ENCODE assay signal across 21 cellular contexts in the genomic region with DNA sequence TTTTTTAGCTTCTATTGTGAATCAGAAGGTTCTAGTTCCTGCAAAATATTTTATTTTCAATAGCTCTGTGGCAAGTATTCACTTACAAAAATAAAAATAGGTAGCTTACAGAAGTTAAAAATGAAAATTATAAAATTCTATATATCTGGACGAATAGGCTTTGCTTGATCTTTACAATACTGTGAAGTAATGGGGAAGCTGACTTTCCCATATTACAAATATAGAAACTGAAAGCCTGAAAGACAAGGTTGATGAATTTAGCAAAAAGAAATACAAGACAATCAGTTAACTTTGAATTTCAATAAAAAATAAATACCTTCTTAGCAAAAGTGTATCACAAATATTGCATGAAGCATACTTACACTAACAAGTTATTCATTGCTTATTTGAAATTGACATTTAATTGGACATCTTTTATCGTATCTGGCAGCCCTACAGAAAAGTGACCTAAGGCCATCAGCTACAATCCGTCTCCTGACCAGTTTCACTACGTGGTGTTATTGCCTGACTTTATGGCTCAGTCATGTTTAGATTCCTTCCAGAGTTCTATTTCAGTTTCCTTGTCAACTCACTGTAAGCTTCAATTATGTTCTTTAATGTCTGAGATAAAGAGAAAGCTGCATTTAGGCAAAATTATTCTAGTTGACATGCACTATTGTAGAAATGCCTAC.
A peak's percentile ranks its signal among the peaks of the same experiment; 100 is the strongest.
DNase-seq lines count a peak whose midpoint lies in the region; ATAC-seq and TF ChIP-seq lines count a peak whose summit lies in the region.
"Had no signal": no experiment of that assay in that cellular context is flagged by ENCODE, and none has a peak within 500 bp of the region (broad histone marks: within the 10 kb centered on the region; RNA-seq: fewer than 3 reads in every experiment).

No MANE protein-coding gene starts in this region.

- WGBS in gastroesophageal sphincter (ENCODE audit: low coverage in 1 of 2), 2 donors = 32 to 39% methylated on average over 4 of the region's 4 CpGs

- ATAC-seq in GM18511 (IDR thresholded peaks at IDR 0.05; ENCODE audit: unreplicated experiment) (peak; percentile 76), GM21367 (IDR thresholded peaks at IDR 0.05; ENCODE audit: unreplicated experiment) (peak; percentile 56), HG03432 (IDR thresholded peaks at IDR 0.05; ENCODE audit: unreplicated experiment) (peak; percentile 72), mucosa of descending colon (peak; percentile 51), gastroesophageal sphincter (no peak), GM21390 (IDR thresholded peaks at IDR 0.05; ENCODE audit: unreplicated experiment) (no peak)
- ATAC-seq: effector memory CD8-positive, alpha-beta T cell; natural killer cell had no signal

- no peak for TF ChIP-seq EP300 in gastroesophageal sphincter (IDR thresholded peaks at IDR 0.05)

- DNase-seq in mucosa of descending colon = peak in 1 of 3 donors; percentile 17
- DNase-seq in dorsolateral prefrontal cortex = no peak
- DNase-seq: activated CD4-positive, alpha-beta T cell treated with anti-CD3 and anti-CD28 coated beads for 1 hour; activated gamma-delta T cell treated with Interleukin-2 at 50 U/mL for 16 hours; Calu3; effector memory CD8-positive, alpha-beta T cell; mammary epithelial cell; natural killer cell; NCI-H1694; NCI-H446; posterior cingulate gyrus; SIG-M5; T-helper 2 cell had no signal

- H3K36me3 ChIP-seq in mucosa of descending colon (ENCODE audit: low read depth) (no peaks in the 10 kb centered on the region), gastroesophageal sphincter (peaks cover 0 to 10% of the 10 kb centered on the region in 2 donors)

- intact Hi-C loops in mucosa of descending colon (cut with DNase I, micrococcal nuclease) = no loop called here
- intact Hi-C loops in dorsolateral prefrontal cortex (cut with DNase I) = loop anchor here in 1 of 2 donors (1.0 kb wide), 1 partner anchor 24 kb away; no protein-coding TSS in a partner anchor

- H3K27me3 ChIP-seq in dorsolateral prefrontal cortex (no peaks in the 10 kb centered on the region), gastroesophageal sphincter (no peaks in the 10 kb centered on the region)
- H3K27me3 ChIP-seq: hepatocyte, suprapubic skin had no signal

- H3K4me1 ChIP-seq in mucosa of descending colon (ENCODE audit: low read depth) (no peaks in the 10 kb centered on the region), gastroesophageal sphincter (no peaks in the 10 kb centered on the region)
- H3K4me1 ChIP-seq: suprapubic skin had no signal

- H3K9me3 ChIP-seq in mucosa of descending colon = no peaks in the 10 kb centered on the region
- H3K9me3 ChIP-seq in gastroesophageal sphincter = no peaks in the 10 kb centered on the region
- H3K9me3 ChIP-seq: suprapubic skin had no signal

- H3K4me3 ChIP-seq in mucosa of descending colon (no peak overlapping the region), dorsolateral prefrontal cortex (no peak overlapping the region), gastroesophageal sphincter (no peak overlapping the region)
- H3K4me3 ChIP-seq: hepatocyte, smooth muscle cell, suprapubic skin had no signal

- H3K27ac ChIP-seq in dorsolateral prefrontal cortex (no peak overlapping the region), gastroesophageal sphincter (no peak overlapping the region)
- H3K27ac ChIP-seq: hepatocyte, suprapubic skin had no signal

- TF ChIP-seq CTCF in mucosa of descending colon (IDR thresholded peaks at IDR 0.05) (no peak), dorsolateral prefrontal cortex (IDR thresholded peaks at IDR 0.05 in 54 of 56, conservative IDR thresholded peaks at IDR 0.05 in 2 of 56; ENCODE audit: low read depth in 1 of 56, partially characterized antibody in 56 of 56) (no peak), gastroesophageal sphincter (IDR thresholded peaks at IDR 0.05) (no peak)

- TF ChIP-seq POLR2A in gastroesophageal sphincter (IDR thresholded peaks at IDR 0.05) = no peak

Comparison
In these comparisons a context has a peak if more than half of its experiments do, and no peak if none do; other contexts are left out.
1. ATAC-seq: peak in GM18511 (single experiment), GM21367 (single experiment), HG03432 (single experiment) and mucosa of descending colon (single experiment); none in gastroesophageal sphincter (single experiment) and GM21390 (single experiment).